In genomic region chr10:103720964-103721335, GRCh38 we compare ENCODE assay signal across 1 cellular context.
TF ChIP-seq lines count a peak whose summit lies in the region.

No MANE protein-coding gene starts in this region.

TF ChIP-seq in IMR-90, 13 proteins besides CTCF, POLR2A, EP300 and RAD21 (continued from another document):
- TF ChIP-seq CEBPB (IDR thresholded peaks at IDR 0.05; ENCODE audit: low read depth, low read length): no peak
- TF ChIP-seq RFX5 (IDR thresholded peaks at IDR 0.05; ENCODE audit: low read depth, low read length): no peak
- TF ChIP-seq USF2 (IDR thresholded peaks at IDR 0.05; ENCODE audit: low read depth, low read length): no peak
- TF ChIP-seq CHD1 (IDR thresholded peaks at IDR 0.05; ENCODE audit: low read depth, low read length): no peak
- TF ChIP-seq, protein P1, sequence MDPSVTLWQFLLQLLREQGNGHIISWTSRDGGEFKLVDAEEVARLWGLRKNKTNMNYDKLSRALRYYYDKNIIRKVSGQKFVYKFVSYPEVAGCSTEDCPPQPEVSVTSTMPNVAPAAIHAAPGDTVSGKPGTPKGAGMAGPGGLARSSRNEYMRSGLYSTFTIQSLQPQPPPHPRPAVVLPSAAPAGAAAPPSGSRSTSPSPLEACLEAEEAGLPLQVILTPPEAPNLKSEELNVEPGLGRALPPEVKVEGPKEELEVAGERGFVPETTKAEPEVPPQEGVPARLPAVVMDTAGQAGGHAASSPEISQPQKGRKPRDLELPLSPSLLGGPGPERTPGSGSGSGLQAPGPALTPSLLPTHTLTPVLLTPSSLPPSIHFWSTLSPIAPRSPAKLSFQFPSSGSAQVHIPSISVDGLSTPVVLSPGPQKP (IDR thresholded peaks at IDR 0.05; ENCODE audit: borderline replicate concordance, low read depth, low read length): no peak
- no peak for TF ChIP-seq SMC3 (IDR thresholded peaks at IDR 0.05; ENCODE audit: low read depth, low read length)
- no peak for TF ChIP-seq BHLHE40 (IDR thresholded peaks at IDR 0.05; ENCODE audit: low read depth, low read length)
- no peak for TF ChIP-seq RCOR1 (IDR thresholded peaks at IDR 0.05; ENCODE audit: insufficient replicate concordance, low read length)
- no peak for TF ChIP-seq MAFK (IDR thresholded peaks at IDR 0.05; ENCODE audit: low read depth, low read length)
- no peak for TF ChIP-seq MXI1 (IDR thresholded peaks at IDR 0.05; ENCODE audit: borderline replicate concordance, low read depth, low read length)
- TF ChIP-seq MAZ (IDR thresholded peaks at IDR 0.05; ENCODE audit: borderline replicate concordance, low read depth, low read length): no peak
- no peak for TF ChIP-seq FOS (IDR thresholded peaks at IDR 0.05; ENCODE audit: low read depth, low read length)
